ENCODE assay signal across 22 cellular contexts in genomic region chr13:94176576-94176975, GRCh38.
"Had no signal": no experiment of that assay in that cellular context is flagged by ENCODE, and none has a peak within 500 bp of the region (broad histone marks: within the 10 kb centered on the region; RNA-seq: fewer than 3 reads in every experiment).

No MANE protein-coding gene starts in this region.

- H3K36me3 ChIP-seq: esophagus muscularis mucosa, suprapubic skin had no signal

- H3K4me3 ChIP-seq: esophagus muscularis mucosa, smooth muscle cell, suprapubic skin had no signal

- ATAC-seq: activated CD8-positive, alpha-beta T cell treated with anti-CD3 and anti-CD28 coated beads for 36 hours; foreskin keratinocyte; left lobe of liver; natural killer cell; right cardiac atrium; stimulated activated naive CD8-positive, alpha-beta T cell treated with anti-CD3 and anti-CD28 coated beads, Interleukin-15, Interleukin-2, amounts not matched to agents 100 U/mL and 50 U/mL, for 24 hours had no signal

- DNase-seq: activated B cell treated with CpG ODN at 0.5 μM for 24 hours; activated CD4-positive, alpha-beta T cell treated with anti-CD3 and anti-CD28 coated beads for 48 hours; activated CD8-positive, alpha-beta T cell treated with anti-CD3 and anti-CD28 coated beads for 36 hours; activated effector memory CD4-positive, alpha-beta T cell treated with anti-CD3 and anti-CD28 coated beads, Interleukin-2, amount 50 U/mL, for 16 hours; activated T-cell treated with anti-CD3 and anti-CD28 coated beads, Interleukin-2, amount 50 U/mL, for 48 hours; amygdala; central memory CD4-positive, alpha-beta T cell; cortex of kidney; effector CD4-positive, alpha-beta T cell; foreskin keratinocyte; mammary epithelial cell; natural killer cell; nucleus accumbens; right cardiac atrium; stimulated activated CD4-positive, alpha-beta T cell treated with anti-CD3 and anti-CD28 coated beads, Interleukin-4, amount 100 ng/mL, for 4 hours; stimulated activated CD8-positive, alpha-beta memory T cell treated with anti-CD3 and anti-CD28 coated beads, Interleukin-4, amount 100 ng/mL, for 48 hours; stimulated activated naive CD8-positive, alpha-beta T cell treated with anti-CD3 and anti-CD28 coated beads, Interleukin-15, Interleukin-2, amounts not matched to agents 100 U/mL and 50 U/mL, for 24 hours; trophoblast cell had no signal

- H3K27ac ChIP-seq: esophagus muscularis mucosa, foreskin keratinocyte, suprapubic skin had no signal

- H3K4me1 ChIP-seq: foreskin keratinocyte, suprapubic skin had no signal

- H3K27me3 ChIP-seq: esophagus muscularis mucosa, foreskin keratinocyte, suprapubic skin had no signal

- H3K4me2 ChIP-seq: smooth muscle cell had no signal

- H3K9me3 ChIP-seq: esophagus muscularis mucosa, suprapubic skin had no signal
